In the genomic region with DNA sequence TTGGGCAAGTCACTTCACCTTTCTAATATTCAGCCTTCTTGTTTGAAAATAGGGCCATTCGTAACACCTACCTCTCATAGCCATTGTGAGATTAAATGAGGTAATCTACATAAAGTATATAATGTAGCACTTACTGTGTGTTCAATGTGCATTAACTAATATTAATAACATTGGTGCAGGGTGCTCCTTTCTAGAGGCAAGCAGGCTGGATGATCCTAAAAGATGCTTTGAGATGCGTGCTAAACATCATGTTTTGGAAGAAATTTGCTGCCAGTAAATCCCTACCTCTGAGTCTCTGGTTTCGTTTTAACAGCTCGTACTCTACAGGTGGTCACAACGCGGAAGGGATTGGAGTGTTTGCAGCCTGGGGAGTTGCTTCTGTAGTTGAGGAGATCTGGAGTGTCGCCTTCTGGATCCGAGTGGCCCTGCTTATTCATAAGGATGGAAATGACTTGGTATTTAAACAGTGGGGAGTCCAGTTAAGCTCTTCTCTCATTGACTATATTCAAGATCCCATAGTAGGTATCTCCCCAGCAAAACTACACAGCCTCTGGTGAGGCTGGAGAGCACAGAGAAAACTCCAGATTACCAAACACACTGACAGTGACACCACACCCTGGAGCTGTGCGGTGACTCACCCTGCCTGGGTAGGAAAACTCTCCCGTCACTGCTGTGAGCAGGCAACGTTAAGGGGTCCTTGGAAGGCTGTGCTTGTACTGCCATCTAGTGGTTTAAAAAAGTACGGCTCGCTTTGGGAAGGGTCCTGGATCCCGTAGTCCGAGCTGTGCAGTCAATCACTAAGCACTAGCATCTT, we compare ENCODE assay signal across 8 cellular contexts.
DNase-seq lines count a peak whose midpoint lies in the region; ATAC-seq and TF ChIP-seq lines count a peak whose summit lies in the region.

No MANE protein-coding gene starts in this region.

- no peaks in the 10 kb centered on the region for H3K36me3 Mint-ChIP-seq in natural killer cell

- peaks cover 11 to 12% of the 10 kb centered on the region in 2 donors for H3K4me1 Mint-ChIP-seq in natural killer cell

- H3K27ac ChIP-seq in PC-9, result no peak overlapping the region

- H3K27ac Mint-ChIP-seq in natural killer cell, result peak overlapping the region in 1 of 2 donors; percentile 87

- no peaks in the 10 kb centered on the region for H3K79me2 ChIP-seq in PC-9 (ENCODE audit: low read depth)

- no peaks in the 10 kb centered on the region for H3K9me3 Mint-ChIP-seq in natural killer cell

- no peaks in the 10 kb centered on the region for H3F3A ChIP-seq in PC-9 (ENCODE audit: insufficient read depth, low read depth)

- no peaks in the 10 kb centered on the region for H3K36me3 ChIP-seq in PC-9 (ENCODE audit: low read depth)

- H3K9me2 ChIP-seq in PC-9 (ENCODE audit: insufficient read depth), result no peaks in the 10 kb centered on the region

- no peak overlapping the region for H3K4me3 Mint-ChIP-seq in natural killer cell

- CTCF ChIA-PET in PC-9 (lab: Charles Lee), result interaction anchor here (0.6 to 2.9 kb wide), 8 partner anchors 75 to 978 kb away, joined by 3 to 37 read pairs (median 4); no protein-coding TSS in a partner anchor

- peak overlapping the region; percentile 27; the same call in 1 of the 2 replicates for H3K4me2 ChIP-seq in PC-9

- TF ChIP-seq CTCF in PC-9 (conservative IDR thresholded peaks at IDR 0.05) (peak; percentile 81), natural killer cell (IDR thresholded peaks at IDR 0.05) (peak; percentile 93)

- H2AFZ ChIP-seq in PC-9, result no peak overlapping the region

- H3K27me3 Mint-ChIP-seq in natural killer cell (ENCODE audit: low read depth in 2 of 2), result no peaks in the 10 kb centered on the region

- no peaks in the 10 kb centered on the region for H4K20me1 ChIP-seq in PC-9 (ENCODE audit: insufficient read depth)

- no peaks in the 10 kb centered on the region for H3K9me3 ChIP-seq in PC-9 (ENCODE audit: insufficient read depth, low read depth)

- ATAC-seq in esophagus mucosa, result peak; percentile 100
- peak; percentile 92 to 97 (median 97) for ATAC-seq in natural killer cell
- ATAC-seq in stimulated activated naive CD8-positive, alpha-beta T cell treated with anti-CD3 and anti-CD28 coated beads, Interleukin-15, Interleukin-2, amounts not matched to agents 100 U/mL and 50 U/mL, for 24 hours, result peak; percentile 97

- H3K4me3 ChIP-seq in PC-9, result no peak overlapping the region

- BruUV-seq in PC-9 (replicated peaks; lab: Mats Ljungman, UMichigan), result no TSS peak

- POLR2A ChIA-PET in PC-9 (lab: Charles Lee; ENCODE audit: unreplicated experiment), result interaction anchor here (0.6 kb wide), 1 partner anchor 517 kb away, joined by 4 read pairs; no protein-coding TSS in a partner anchor

- peak; percentile 93 for DNase-seq in EL
- peak; percentile 90 for DNase-seq in H4 (ENCODE audit: low spot score)
- peak; percentile 89 for DNase-seq in Kasumi-1 (lab: John Stamatoyannopoulos, UW)
- DNase-seq in PC-9, result peak; percentile 81 to 82
- DNase-seq in activated T-cell treated with anti-CD3 and anti-CD28 coated beads for 48 hours (ENCODE audit: low read depth), result peak; percentile 78
- peak; percentile 68 for DNase-seq in natural killer cell
- peak; percentile 83 for DNase-seq in stimulated activated naive CD8-positive, alpha-beta T cell treated with anti-CD3 and anti-CD28 coated beads, Interleukin-15, Interleukin-2, amounts not matched to agents 100 U/mL and 50 U/mL, for 24 hours

- intact Hi-C loops in PC-9 (cut with micrococcal nuclease; ENCODE audit: unreplicated experiment) (loop anchor here (1.0 to 10.0 kb wide), 6 partner anchors 80 to 539 kb away; no protein-coding TSS in a partner anchor), natural killer cell (cut with micrococcal nuclease) (loop anchor here (1.0 to 5.0 kb wide), 6 partner anchors 52 to 539 kb away; no protein-coding TSS in a partner anchor)

- no peaks in the 10 kb centered on the region for H3K4me1 ChIP-seq in PC-9 (replicated peaks; ENCODE audit: insufficient read depth)

- H3K27me3 ChIP-seq in PC-9 (ENCODE audit: insufficient read depth, low read depth), result no peaks in the 10 kb centered on the region
